Comparison of ENCODE assay signal across 38 cellular contexts in the genomic region with DNA sequence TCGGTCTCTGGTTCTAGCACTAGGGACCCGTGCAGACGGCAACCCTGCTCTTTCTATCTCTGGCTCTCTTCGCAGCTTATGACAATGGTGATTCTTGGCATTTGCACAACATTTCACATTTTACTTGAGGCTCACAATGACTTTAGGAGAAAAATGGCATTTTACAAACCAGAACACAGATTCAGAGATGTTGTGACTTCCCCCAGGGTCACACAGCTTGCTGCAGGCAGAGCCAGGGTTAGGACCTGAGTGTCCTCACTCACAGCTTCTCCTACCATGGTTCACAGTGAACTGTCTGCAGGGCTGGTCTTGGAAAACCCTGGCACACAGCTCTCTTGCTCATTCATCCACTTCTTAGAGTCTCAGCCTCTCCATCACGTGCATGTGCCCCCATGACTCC.
"Had no signal": no experiment of that assay in that cellular context is flagged by ENCODE, and none has a peak within 500 bp of the region (broad histone marks: within the 10 kb centered on the region; RNA-seq: fewer than 3 reads in every experiment).

No MANE protein-coding gene starts in this region.

- DNase-seq: activated B cell treated with CpG ODN at 0.5 μM for 24 hours; activated CD4-positive, alpha-beta memory T cell treated with anti-CD3 and anti-CD28 coated beads for 36 hours; activated CD4-positive, alpha-beta T cell treated with anti-CD3 and anti-CD28 coated beads for 4 hours; activated CD4-positive, alpha-beta T cell treated with anti-CD3 and anti-CD28 coated beads, Interleukin-2, amount 50 U/mL, for 1 hour; activated CD4-positive, CD25-positive, alpha-beta regulatory T cell treated with anti-CD3 and anti-CD28 coated beads, Interleukin-2, amount 50 U/mL, for 72 hours; activated effector memory CD4-positive, alpha-beta T cell treated with anti-CD3 and anti-CD28 coated beads, Interleukin-2, amount 50 U/mL, for 16 hours; activated naive CD4-positive, alpha-beta T cell; activated naive CD4-positive, alpha-beta T cell treated with anti-CD3 and anti-CD28 coated beads, Interleukin-2, amount 50 U/mL, for 16 hours; activated naive CD8-positive, alpha-beta T cell treated with anti-CD3 and anti-CD28 coated beads, Interleukin-2, amount 10 ng/mL, durations not matched to agents 7 days and 5 days; activated T-cell treated with anti-CD3 and anti-CD28 coated beads, Interleukin-2, amount 50 U/mL, for 1 hour; activated T-cell treated with anti-CD3 and anti-CD28 coated beads, Interleukin-2, amount 50 U/mL, for 72 hours; adrenal gland; anterior cingulate cortex; cerebellar nuclear complex; MM.1S; MV-4-11; NCI-H1092; NCI-H146; NCI-H187; NCI-H2029 treated with DMSO at 0.1 percent for 48 hours; NCI-H2107; NCI-H2171; NCI-H510A; NCI-H526; NCI-H748 treated with DMSO at 0.1 percent for 48 hours; NK-92 treated with Interleukin-12 subunit alpha and Interleukin-12 subunit beta, amount 100 ng/mL, for 24 hours; PC-3; Peyer's patch; RPMI8226; SIG-M5; T-cell; T-helper 2 cell; T-helper 9 cell had no signal

- H3K27me3 ChIP-seq: adrenal gland, Peyer's patch had no signal

- ATAC-seq: activated T-cell treated with anti-CD3 and anti-CD28 coated beads, Interleukin-2, amount 50 U/mL, for 72 hours; activated T-helper 17 cell treated with anti-CD3 and anti-CD28 coated beads, Interleukin-2, amount 50 U/mL, for 72 hours; PC-3; SK-N-SH treated with all-trans-retinoic acid at 6 μM for 48 hours; T-cell had no signal

- H3K36me3 ChIP-seq: adrenal gland had no signal

- H3K4me1 Mint-ChIP-seq: activated T-helper 17 cell treated with anti-CD3 and anti-CD28 coated beads, Interleukin-2, amount 50 U/mL, for 72 hours; T-cell had no signal

- H3K27ac Mint-ChIP-seq: activated B cell treated with CpG ODN at 0.5 μM for 24 hours; activated CD4-positive, alpha-beta memory T cell treated with anti-CD3 and anti-CD28 coated beads for 36 hours; activated naive CD8-positive, alpha-beta T cell treated with anti-CD3 and anti-CD28 coated beads, Interleukin-2, amount 10 ng/mL, durations not matched to agents 7 days and 5 days; activated T-cell treated with anti-CD3 and anti-CD28 coated beads, Interleukin-2, amount 50 U/mL, for 72 hours; activated T-helper 17 cell treated with anti-CD3 and anti-CD28 coated beads, Interleukin-2, amount 50 U/mL, for 72 hours had no signal

- H3K27me3 Mint-ChIP-seq: activated B cell treated with CpG ODN at 0.5 μM for 24 hours; activated CD4-positive, alpha-beta memory T cell treated with anti-CD3 and anti-CD28 coated beads for 36 hours; activated naive CD8-positive, alpha-beta T cell treated with anti-CD3 and anti-CD28 coated beads, Interleukin-2, amount 10 ng/mL, durations not matched to agents 7 days and 5 days; activated T-helper 17 cell treated with anti-CD3 and anti-CD28 coated beads, Interleukin-2, amount 50 U/mL, for 72 hours; T-cell had no signal

- H3K4me1 ChIP-seq: adrenal gland, Peyer's patch had no signal

- H3K27ac ChIP-seq: adrenal gland, KMS-11, Peyer's patch, VCaP had no signal

- H3K4me3 Mint-ChIP-seq: activated B cell treated with CpG ODN at 0.5 μM for 24 hours; activated CD4-positive, alpha-beta memory T cell treated with anti-CD3 and anti-CD28 coated beads for 36 hours; activated naive CD8-positive, alpha-beta T cell treated with anti-CD3 and anti-CD28 coated beads, Interleukin-2, amount 10 ng/mL, durations not matched to agents 7 days and 5 days; activated T-cell treated with anti-CD3 and anti-CD28 coated beads, Interleukin-2, amount 50 U/mL, for 72 hours; activated T-helper 17 cell treated with anti-CD3 and anti-CD28 coated beads, Interleukin-2, amount 50 U/mL, for 72 hours; T-cell had no signal

- H3K36me3 Mint-ChIP-seq: brain had no signal

- H3K4me3 ChIP-seq: adrenal gland, Peyer's patch had no signal

- H3K9me3 ChIP-seq: adrenal gland had no signal

- H3K9me3 Mint-ChIP-seq: activated B cell treated with CpG ODN at 0.5 μM for 24 hours had no signal

- H3K9ac ChIP-seq: KMS-11 had no signal
